8 cellular contexts compared by ENCODE assay signal in the genomic region with DNA sequence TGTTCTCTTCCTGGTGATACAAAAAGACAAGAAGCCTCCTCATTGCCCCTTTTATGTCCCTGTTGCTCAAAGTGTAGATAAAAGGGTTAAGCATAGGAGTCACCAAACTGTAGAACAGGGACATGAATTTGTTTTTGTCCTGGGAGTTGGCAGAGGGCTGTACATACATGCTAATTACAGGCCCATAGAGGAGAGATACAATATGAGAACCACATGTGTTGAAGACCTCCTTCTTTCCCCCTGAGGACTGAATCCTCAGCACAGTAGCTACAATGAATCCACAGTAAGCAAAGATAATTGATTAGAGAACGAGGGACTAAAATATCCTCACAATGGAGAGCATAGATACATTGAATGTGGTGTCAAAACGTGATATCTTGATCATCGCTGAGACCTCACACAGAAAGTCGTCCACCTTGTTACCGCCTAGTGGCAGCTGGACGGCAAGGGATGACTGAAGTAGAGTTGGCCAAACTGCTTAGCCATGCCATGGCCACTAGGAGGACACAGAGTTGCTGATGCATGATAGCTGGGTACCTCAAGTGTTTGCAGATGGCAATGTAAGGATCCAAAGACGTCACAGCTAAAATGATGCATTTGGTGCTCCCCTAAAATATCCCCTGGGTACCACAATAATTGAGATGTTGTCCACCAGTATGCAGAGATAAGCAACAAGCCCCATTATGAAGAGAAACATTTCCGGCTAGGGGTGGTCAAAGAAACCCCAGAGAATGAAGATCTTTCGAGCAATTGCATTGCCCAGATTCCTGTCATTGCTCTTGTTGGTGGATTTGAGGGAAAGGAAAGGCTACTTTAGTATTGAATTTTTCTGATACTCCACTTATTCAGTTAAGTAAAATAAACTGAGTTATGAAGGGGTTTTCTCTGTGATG. TPM values are rescaled to one million over a fixed set of nuclear protein-coding genes. Genes with fewer than 3 reads are reported as not detected.
A peak's percentile ranks its signal among the peaks of the same experiment; 100 is the strongest.
DNase-seq lines count a peak whose midpoint lies in the region; ATAC-seq and TF ChIP-seq lines count a peak whose summit lies in the region.

No MANE protein-coding gene starts in this region.

- TF ChIP-seq EP300 in neural cell (conservative IDR thresholded peaks at IDR 0.05; ENCODE audit: poor library complexity, severe bottlenecking), result no peak

- no peaks in the 10 kb centered on the region for H3K9me2 ChIP-seq in neural cell (ENCODE audit: insufficient read depth, low read length)

- intact Hi-C loops in activated T-helper 1 cell treated with anti-CD3 and anti-CD28 coated beads, Interleukin-12 subunit alpha, Interleukin-12 subunit beta, Interleukin-2, Interleukin-4 antibody, amounts not matched to agents 30 ng/mL and 10 ng/mL and 1 ng/mL, durations not matched to agents 14 hours and 24 hours and 36 hours (cut with micrococcal nuclease), result no loop called here

- no peaks in the 10 kb centered on the region for H3K9me3 ChIP-seq in neural cell (ENCODE audit: low read length)

- H3K36me3 Mint-ChIP-seq in chondrocyte (ENCODE audit: low read depth), result no peaks in the 10 kb centered on the region
- H3K36me3 Mint-ChIP-seq in activated T-helper 1 cell treated with anti-CD3 and anti-CD28 coated beads, Interleukin-12 subunit alpha, Interleukin-12 subunit beta, Interleukin-2, Interleukin-4 antibody, amounts not matched to agents 30 ng/mL and 10 ng/mL and 1 ng/mL, durations not matched to agents 14 hours and 24 hours and 36 hours (ENCODE audit: low read depth), result no peaks in the 10 kb centered on the region

- H3K27me3 ChIP-seq in neural cell (ENCODE audit: insufficient read depth, low read depth, low read length), result no peaks in the 10 kb centered on the region

- no peak overlapping the region for H3K27ac Mint-ChIP-seq in chondrocyte (ENCODE audit: unreplicated experiment)
- no peak overlapping the region for H3K27ac Mint-ChIP-seq in activated T-helper 1 cell treated with anti-CD3 and anti-CD28 coated beads, Interleukin-12 subunit alpha, Interleukin-12 subunit beta, Interleukin-2, Interleukin-4 antibody, amounts not matched to agents 30 ng/mL and 10 ng/mL and 1 ng/mL, durations not matched to agents 14 hours and 24 hours and 36 hours

- no peaks in the 10 kb centered on the region for H3K36me3 ChIP-seq in neural cell (ENCODE audit: insufficient read depth, low read length)

- no peak overlapping the region for H2AFZ ChIP-seq in neural cell (ENCODE audit: low read depth, low read length)

- no peaks in the 10 kb centered on the region for H3K79me2 ChIP-seq in neural cell (replicated peaks; ENCODE audit: insufficient read depth, low read length)

- peaks cover 21% of the 10 kb centered on the region for H3K27me3 Mint-ChIP-seq in chondrocyte (ENCODE audit: low read depth)
- H3K27me3 Mint-ChIP-seq in activated T-helper 1 cell treated with anti-CD3 and anti-CD28 coated beads, Interleukin-12 subunit alpha, Interleukin-12 subunit beta, Interleukin-2, Interleukin-4 antibody, amounts not matched to agents 30 ng/mL and 10 ng/mL and 1 ng/mL, durations not matched to agents 14 hours and 24 hours and 36 hours (ENCODE audit: insufficient read depth), result peaks cover 6% of the 10 kb centered on the region

- H3K4me3 Mint-ChIP-seq in chondrocyte (ENCODE audit: unreplicated experiment), result no peak overlapping the region
- H3K4me3 Mint-ChIP-seq in activated T-helper 1 cell treated with anti-CD3 and anti-CD28 coated beads, Interleukin-12 subunit alpha, Interleukin-12 subunit beta, Interleukin-2, Interleukin-4 antibody, amounts not matched to agents 30 ng/mL and 10 ng/mL and 1 ng/mL, durations not matched to agents 14 hours and 24 hours and 36 hours, result no peak overlapping the region

- H3K9me3 Mint-ChIP-seq in chondrocyte (ENCODE audit: low read depth), result peaks cover 10% of the 10 kb centered on the region
- H3K9me3 Mint-ChIP-seq in activated T-helper 1 cell treated with anti-CD3 and anti-CD28 coated beads, Interleukin-12 subunit alpha, Interleukin-12 subunit beta, Interleukin-2, Interleukin-4 antibody, amounts not matched to agents 30 ng/mL and 10 ng/mL and 1 ng/mL, durations not matched to agents 14 hours and 24 hours and 36 hours, result no peaks in the 10 kb centered on the region

- ATAC-seq in GM19372 (IDR thresholded peaks at IDR 0.05; ENCODE audit: low read depth, unreplicated experiment) (peak; percentile 77), HG03039 (IDR thresholded peaks at IDR 0.05; ENCODE audit: unreplicated experiment) (no peak)

- peak; percentile 53 for DNase-seq in COLO829 (ENCODE audit: low spot score)
- peak; percentile 6 for DNase-seq in NCI-H226
- no peak for DNase-seq in chondrocyte (ENCODE audit: low spot score)
- no peak for DNase-seq in activated T-helper 1 cell treated with anti-CD3 and anti-CD28 coated beads, Interleukin-12 subunit alpha, Interleukin-12 subunit beta, Interleukin-2, Interleukin-4 antibody, amounts not matched to agents 30 ng/mL and 10 ng/mL and 1 ng/mL, durations not matched to agents 14 hours and 24 hours and 36 hours (ENCODE audit: low spot score)
- DNase-seq in effector CD8-positive, alpha-beta T cell (lab: John Stamatoyannopoulos, UW), result no peak

- H3K4me2 ChIP-seq in neural cell (ENCODE audit: low read length), result no peak overlapping the region

- H3K27ac ChIP-seq in neural cell (ENCODE audit: low read length), result no peak overlapping the region

- no peaks in the 10 kb centered on the region for H3K4me1 Mint-ChIP-seq in chondrocyte (ENCODE audit: low read depth)
- no peaks in the 10 kb centered on the region for H3K4me1 Mint-ChIP-seq in activated T-helper 1 cell treated with anti-CD3 and anti-CD28 coated beads, Interleukin-12 subunit alpha, Interleukin-12 subunit beta, Interleukin-2, Interleukin-4 antibody, amounts not matched to agents 30 ng/mL and 10 ng/mL and 1 ng/mL, durations not matched to agents 14 hours and 24 hours and 36 hours (ENCODE audit: low read depth)

- H3F3A ChIP-seq in neural cell (ENCODE audit: insufficient read depth, low read length, poor library complexity, severe bottlenecking), result no peaks in the 10 kb centered on the region

- no peak overlapping the region for H3K4me3 ChIP-seq in neural cell (ENCODE audit: low read length)

- peak; percentile 65 for TF ChIP-seq CTCF in chondrocyte (IDR thresholded peaks at IDR 0.05)
- TF ChIP-seq CTCF in neural cell (IDR thresholded peaks at IDR 0.05; ENCODE audit: poor library complexity, severe bottlenecking), result peak; percentile 14

- no peak overlapping the region for H3K9ac ChIP-seq in neural cell (ENCODE audit: low read length)

- H4K20me1 ChIP-seq in neural cell (ENCODE audit: insufficient read depth), result no peaks in the 10 kb centered on the region

- no peak for TF ChIP-seq RAD21 in neural cell (conservative IDR thresholded peaks at IDR 0.05)

TF ChIP-seq in neural cell, 6 proteins besides CTCF, POLR2A, EP300 and RAD21 (continues in another document):
- TF ChIP-seq MXI1 (conservative IDR thresholded peaks at IDR 0.05; ENCODE audit: poor library complexity, severe bottlenecking), result no peak
- TF ChIP-seq POLR2AphosphoS5 (IDR thresholded peaks at IDR 0.05), result no peak
- TF ChIP-seq EZH2 (IDR thresholded peaks at IDR 0.05; ENCODE audit: borderline replicate concordance, insufficient read depth, low read length, poor library complexity, severe bottlenecking), result no peak
- TF ChIP-seq TAF1 (IDR thresholded peaks at IDR 0.05; ENCODE audit: low read depth), result no peak
- no peak for TF ChIP-seq SMC3 (conservative IDR thresholded peaks at IDR 0.05; ENCODE audit: poor library complexity)

RNA-seq across cellular contexts. Expression of a gene that starts 15.0 kb away (rescaled TPM):
- not detected in 3 replicates for total RNA-seq in chondrocyte
- polyA plus RNA-seq in neural cell, result not detected in 2 replicates
- not detected in 2 replicates for polyA minus RNA-seq in neural cell
- not detected in 2 replicates for total RNA-seq in activated T-helper 1 cell treated with anti-CD3 and anti-CD28 coated beads, Interleukin-12 subunit alpha, Interleukin-12 subunit beta, Interleukin-2, Interleukin-4 antibody, amounts not matched to agents 30 ng/mL and 10 ng/mL and 1 ng/mL, durations not matched to agents 14 hours and 24 hours and 36 hours

RNA-seq across cellular contexts. Expression of a gene that starts 27.1 kb away (rescaled TPM):
- not detected in 3 replicates for total RNA-seq in chondrocyte
- polyA plus RNA-seq in neural cell, result not detected in 2 replicates
- not detected in 2 replicates for polyA minus RNA-seq in neural cell
- total RNA-seq in activated T-helper 1 cell treated with anti-CD3 and anti-CD28 coated beads, Interleukin-12 subunit alpha, Interleukin-12 subunit beta, Interleukin-2, Interleukin-4 antibody, amounts not matched to agents 30 ng/mL and 10 ng/mL and 1 ng/mL, durations not matched to agents 14 hours and 24 hours and 36 hours, result not detected in 2 replicates

RNA-seq across cellular contexts. Expression of a gene that starts 27.2 kb away (rescaled TPM):
- not detected in 3 replicates for total RNA-seq in chondrocyte
- polyA plus RNA-seq in neural cell, result 0.12 TPM in 1 of 2 replicates, not detected in the other
- polyA minus RNA-seq in neural cell, result not detected in 2 replicates
- total RNA-seq in activated T-helper 1 cell treated with anti-CD3 and anti-CD28 coated beads, Interleukin-12 subunit alpha, Interleukin-12 subunit beta, Interleukin-2, Interleukin-4 antibody, amounts not matched to agents 30 ng/mL and 10 ng/mL and 1 ng/mL, durations not matched to agents 14 hours and 24 hours and 36 hours, result not detected in 2 replicates

RNA-seq across cellular contexts. Expression of a gene that starts 35.8 kb away (rescaled TPM):
- not detected in 3 replicates for total RNA-seq in chondrocyte
- not detected in 2 replicates for polyA plus RNA-seq in neural cell
- polyA minus RNA-seq in neural cell, result not detected in 2 replicates
- not detected in 2 replicates for total RNA-seq in activated T-helper 1 cell treated with anti-CD3 and anti-CD28 coated beads, Interleukin-12 subunit alpha, Interleukin-12 subunit beta, Interleukin-2, Interleukin-4 antibody, amounts not matched to agents 30 ng/mL and 10 ng/mL and 1 ng/mL, durations not matched to agents 14 hours and 24 hours and 36 hours

Comparison
In these comparisons a context has a peak if more than half of its experiments do, and no peak if none do; other contexts are left out.
1. DNase-seq: peak in COLO829 (single experiment) and NCI-H226 (single experiment); none in chondrocyte (single experiment), activated T-helper 1 cell treated with anti-CD3 and anti-CD28 coated beads, Interleukin-12 subunit alpha, Interleukin-12 subunit beta, Interleukin-2, Interleukin-4 antibody, amounts not matched to agents 30 ng/mL and 10 ng/mL and 1 ng/mL, durations not matched to agents 14 hours and 24 hours and 36 hours (single experiment) and effector CD8-positive, alpha-beta T cell (single experiment).